Comparison of ENCODE assay signal across 1 cellular context in genomic region chr3:49856181-49857005, GRCh38.
TF ChIP-seq lines count a peak whose summit lies in the region.

A gene with protein sequence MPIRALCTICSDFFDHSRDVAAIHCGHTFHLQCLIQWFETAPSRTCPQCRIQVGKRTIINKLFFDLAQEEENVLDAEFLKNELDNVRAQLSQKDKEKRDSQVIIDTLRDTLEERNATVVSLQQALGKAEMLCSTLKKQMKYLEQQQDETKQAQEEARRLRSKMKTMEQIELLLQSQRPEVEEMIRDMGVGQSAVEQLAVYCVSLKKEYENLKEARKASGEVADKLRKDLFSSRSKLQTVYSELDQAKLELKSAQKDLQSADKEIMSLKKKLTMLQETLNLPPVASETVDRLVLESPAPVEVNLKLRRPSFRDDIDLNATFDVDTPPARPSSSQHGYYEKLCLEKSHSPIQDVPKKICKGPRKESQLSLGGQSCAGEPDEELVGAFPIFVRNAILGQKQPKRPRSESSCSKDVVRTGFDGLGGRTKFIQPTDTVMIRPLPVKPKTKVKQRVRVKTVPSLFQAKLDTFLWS (minus strand): TSS chr3:49856564. CDS start chr3:49856453, 111 bp downstream.

TF ChIP-seq in HepG2, 621 proteins besides CTCF, POLR2A, EP300 and RAD21 (continued from another document and continues in another):
- TF ChIP-seq, protein P1, sequence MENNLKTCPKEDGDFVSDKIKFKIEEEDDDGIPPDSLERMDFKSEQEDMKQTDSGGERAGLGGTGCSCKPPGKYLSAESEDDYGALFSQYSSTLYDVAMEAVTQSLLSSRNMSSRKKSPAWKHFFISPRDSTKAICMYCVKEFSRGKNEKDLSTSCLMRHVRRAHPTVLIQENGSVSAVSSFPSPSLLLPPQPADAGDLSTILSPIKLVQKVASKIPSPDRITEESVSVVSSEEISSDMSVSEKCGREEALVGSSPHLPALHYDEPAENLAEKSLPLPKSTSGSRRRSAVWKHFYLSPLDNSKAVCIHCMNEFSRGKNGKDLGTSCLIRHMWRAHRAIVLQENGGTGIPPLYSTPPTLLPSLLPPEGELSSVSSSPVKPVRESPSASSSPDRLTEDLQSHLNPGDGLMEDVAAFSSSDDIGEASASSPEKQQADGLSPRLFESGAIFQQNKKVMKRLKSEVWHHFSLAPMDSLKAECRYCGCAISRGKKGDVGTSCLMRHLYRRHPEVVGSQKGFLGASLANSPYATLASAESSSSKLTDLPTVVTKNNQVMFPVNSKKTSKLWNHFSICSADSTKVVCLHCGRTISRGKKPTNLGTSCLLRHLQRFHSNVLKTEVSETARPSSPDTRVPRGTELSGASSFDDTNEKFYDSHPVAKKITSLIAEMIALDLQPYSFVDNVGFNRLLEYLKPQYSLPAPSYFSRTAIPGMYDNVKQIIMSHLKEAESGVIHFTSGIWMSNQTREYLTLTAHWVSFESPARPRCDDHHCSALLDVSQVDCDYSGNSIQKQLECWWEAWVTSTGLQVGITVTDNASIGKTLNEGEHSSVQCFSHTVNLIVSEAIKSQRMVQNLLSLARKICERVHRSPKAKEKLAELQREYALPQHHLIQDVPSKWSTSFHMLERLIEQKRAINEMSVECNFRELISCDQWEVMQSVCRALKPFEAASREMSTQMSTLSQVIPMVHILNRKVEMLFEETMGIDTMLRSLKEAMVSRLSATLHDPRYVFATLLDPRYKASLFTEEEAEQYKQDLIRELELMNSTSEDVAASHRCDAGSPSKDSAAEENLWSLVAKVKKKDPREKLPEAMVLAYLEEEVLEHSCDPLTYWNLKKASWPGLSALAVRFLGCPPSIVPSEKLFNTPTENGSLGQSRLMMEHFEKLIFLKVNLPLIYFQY (CRISPR knock-in tag; IDR thresholded peaks at IDR 0.05; ENCODE audit: borderline replicate concordance) = no peak
- no peak for TF ChIP-seq SNAI1 (CRISPR knock-in tag; IDR thresholded peaks at IDR 0.05; ENCODE audit: borderline replicate concordance)
- TF ChIP-seq MLXIP (CRISPR knock-in tag; IDR thresholded peaks at IDR 0.05; ENCODE audit: borderline replicate concordance) = no peak
- TF ChIP-seq ETV5 (CRISPR knock-in tag; IDR thresholded peaks at IDR 0.05; ENCODE audit: borderline replicate concordance) = peak; percentile 8; the same call in 1 of the 2 replicates
- TF ChIP-seq, protein P2, sequence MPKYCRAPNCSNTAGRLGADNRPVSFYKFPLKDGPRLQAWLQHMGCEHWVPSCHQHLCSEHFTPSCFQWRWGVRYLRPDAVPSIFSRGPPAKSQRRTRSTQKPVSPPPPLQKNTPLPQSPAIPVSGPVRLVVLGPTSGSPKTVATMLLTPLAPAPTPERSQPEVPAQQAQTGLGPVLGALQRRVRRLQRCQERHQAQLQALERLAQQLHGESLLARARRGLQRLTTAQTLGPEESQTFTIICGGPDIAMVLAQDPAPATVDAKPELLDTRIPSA (CRISPR knock-in tag; IDR thresholded peaks at IDR 0.05; ENCODE audit: borderline replicate concordance) = no peak
- no peak for TF ChIP-seq TEF (CRISPR knock-in tag; IDR thresholded peaks at IDR 0.05)
- TF ChIP-seq PHB2 (IDR thresholded peaks at IDR 0.05; ENCODE audit: partially characterized antibody) = no peak
- TF ChIP-seq SALL1 (CRISPR knock-in tag; IDR thresholded peaks at IDR 0.05) = peak; percentile 79
- no peak; the same call in 1 of the 2 replicates for TF ChIP-seq PPARG (CRISPR knock-in tag; conservative IDR thresholded peaks at IDR 0.05)
- TF ChIP-seq HIVEP1 (CRISPR knock-in tag; IDR thresholded peaks at IDR 0.05) = 0 out of 2 replicates have a peak, but pooled peaks have one; percentile 34
- TF ChIP-seq HNF1B (CRISPR knock-in tag; IDR thresholded peaks at IDR 0.05) = peak; percentile 90
- no peak for TF ChIP-seq ZNF780A (CRISPR knock-in tag; IDR thresholded peaks at IDR 0.05)
- TF ChIP-seq TAF1 (CRISPR knock-in tag; IDR thresholded peaks at IDR 0.05) = peak; percentile 77
- no peak for TF ChIP-seq ZNF30 (CRISPR knock-in tag; IDR thresholded peaks at IDR 0.05)
- no peak for TF ChIP-seq HOXA9 (CRISPR knock-in tag; IDR thresholded peaks at IDR 0.05; ENCODE audit: borderline replicate concordance)
- TF ChIP-seq, protein P3, sequence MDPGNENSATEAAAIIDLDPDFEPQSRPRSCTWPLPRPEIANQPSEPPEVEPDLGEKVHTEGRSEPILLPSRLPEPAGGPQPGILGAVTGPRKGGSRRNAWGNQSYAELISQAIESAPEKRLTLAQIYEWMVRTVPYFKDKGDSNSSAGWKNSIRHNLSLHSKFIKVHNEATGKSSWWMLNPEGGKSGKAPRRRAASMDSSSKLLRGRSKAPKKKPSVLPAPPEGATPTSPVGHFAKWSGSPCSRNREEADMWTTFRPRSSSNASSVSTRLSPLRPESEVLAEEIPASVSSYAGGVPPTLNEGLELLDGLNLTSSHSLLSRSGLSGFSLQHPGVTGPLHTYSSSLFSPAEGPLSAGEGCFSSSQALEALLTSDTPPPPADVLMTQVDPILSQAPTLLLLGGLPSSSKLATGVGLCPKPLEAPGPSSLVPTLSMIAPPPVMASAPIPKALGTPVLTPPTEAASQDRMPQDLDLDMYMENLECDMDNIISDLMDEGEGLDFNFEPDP (CRISPR knock-in tag; conservative IDR thresholded peaks at IDR 0.05) = no peak
- TF ChIP-seq CBX1 (IDR thresholded peaks at IDR 0.05; ENCODE audit: low read depth) = no peak
- no peak for TF ChIP-seq RFX1 (IDR thresholded peaks at IDR 0.05)
- TF ChIP-seq, protein P4, sequence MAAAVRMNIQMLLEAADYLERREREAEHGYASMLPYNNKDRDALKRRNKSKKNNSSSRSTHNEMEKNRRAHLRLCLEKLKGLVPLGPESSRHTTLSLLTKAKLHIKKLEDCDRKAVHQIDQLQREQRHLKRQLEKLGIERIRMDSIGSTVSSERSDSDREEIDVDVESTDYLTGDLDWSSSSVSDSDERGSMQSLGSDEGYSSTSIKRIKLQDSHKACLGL (CRISPR knock-in tag; IDR thresholded peaks at IDR 0.05) = peak; percentile 71; the same call in 1 of the 2 replicates
- TF ChIP-seq RXRA (CRISPR knock-in tag; IDR thresholded peaks at IDR 0.05) = 0 out of 2 replicates have a peak, but pooled peaks have one; percentile 51
- TF ChIP-seq, protein P5, sequence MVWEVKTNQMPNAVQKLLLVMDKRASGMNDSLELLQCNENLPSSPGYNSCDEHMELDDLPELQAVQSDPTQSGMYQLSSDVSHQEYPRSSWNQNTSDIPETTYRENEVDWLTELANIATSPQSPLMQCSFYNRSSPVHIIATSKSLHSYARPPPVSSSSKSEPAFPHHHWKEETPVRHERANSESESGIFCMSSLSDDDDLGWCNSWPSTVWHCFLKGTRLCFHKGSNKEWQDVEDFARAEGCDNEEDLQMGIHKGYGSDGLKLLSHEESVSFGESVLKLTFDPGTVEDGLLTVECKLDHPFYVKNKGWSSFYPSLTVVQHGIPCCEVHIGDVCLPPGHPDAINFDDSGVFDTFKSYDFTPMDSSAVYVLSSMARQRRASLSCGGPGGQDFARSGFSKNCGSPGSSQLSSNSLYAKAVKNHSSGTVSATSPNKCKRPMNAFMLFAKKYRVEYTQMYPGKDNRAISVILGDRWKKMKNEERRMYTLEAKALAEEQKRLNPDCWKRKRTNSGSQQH (CRISPR knock-in tag; IDR thresholded peaks at IDR 0.05; ENCODE audit: low read depth) = no peak
- TF ChIP-seq ELF3 (CRISPR knock-in tag; IDR thresholded peaks at IDR 0.05) = peak; percentile 66
- TF ChIP-seq ZKSCAN1 (IDR thresholded peaks at IDR 0.05; ENCODE audit: low read length) = no peak
- TF ChIP-seq, protein P6, sequence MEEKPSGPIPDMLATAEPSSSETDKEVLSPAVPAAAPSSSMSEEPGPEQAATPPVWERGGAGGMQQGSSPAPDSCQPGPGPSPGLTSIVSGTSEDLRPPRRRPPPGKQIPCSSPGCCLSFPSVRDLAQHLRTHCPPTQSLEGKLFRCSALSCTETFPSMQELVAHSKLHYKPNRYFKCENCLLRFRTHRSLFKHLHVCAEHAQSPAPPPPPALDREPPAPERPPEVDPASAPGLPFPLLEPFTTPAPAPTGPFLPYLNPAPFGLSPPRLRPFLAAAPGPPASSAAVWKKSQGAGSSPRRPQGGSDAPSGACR (CRISPR knock-in tag; IDR thresholded peaks at IDR 0.05) = no peak
- no peak for TF ChIP-seq ISL2 (CRISPR knock-in tag; IDR thresholded peaks at IDR 0.05)
- TF ChIP-seq GPBP1L1 (CRISPR knock-in tag; IDR thresholded peaks at IDR 0.05) = no peak
- 0 out of 2 replicates have a peak, but pooled peaks have one; percentile 19 for TF ChIP-seq CAMTA2 (CRISPR knock-in tag; IDR thresholded peaks at IDR 0.05; ENCODE audit: borderline replicate concordance)
- no peak for TF ChIP-seq ATAD3A (CRISPR knock-in tag; IDR thresholded peaks at IDR 0.05)
- TF ChIP-seq, protein P7, sequence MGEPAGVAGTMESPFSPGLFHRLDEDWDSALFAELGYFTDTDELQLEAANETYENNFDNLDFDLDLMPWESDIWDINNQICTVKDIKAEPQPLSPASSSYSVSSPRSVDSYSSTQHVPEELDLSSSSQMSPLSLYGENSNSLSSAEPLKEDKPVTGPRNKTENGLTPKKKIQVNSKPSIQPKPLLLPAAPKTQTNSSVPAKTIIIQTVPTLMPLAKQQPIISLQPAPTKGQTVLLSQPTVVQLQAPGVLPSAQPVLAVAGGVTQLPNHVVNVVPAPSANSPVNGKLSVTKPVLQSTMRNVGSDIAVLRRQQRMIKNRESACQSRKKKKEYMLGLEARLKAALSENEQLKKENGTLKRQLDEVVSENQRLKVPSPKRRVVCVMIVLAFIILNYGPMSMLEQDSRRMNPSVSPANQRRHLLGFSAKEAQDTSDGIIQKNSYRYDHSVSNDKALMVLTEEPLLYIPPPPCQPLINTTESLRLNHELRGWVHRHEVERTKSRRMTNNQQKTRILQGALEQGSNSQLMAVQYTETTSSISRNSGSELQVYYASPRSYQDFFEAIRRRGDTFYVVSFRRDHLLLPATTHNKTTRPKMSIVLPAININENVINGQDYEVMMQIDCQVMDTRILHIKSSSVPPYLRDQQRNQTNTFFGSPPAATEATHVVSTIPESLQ (CRISPR knock-in tag; conservative IDR thresholded peaks at IDR 0.05) = no peak
- no peak for TF ChIP-seq ZNF678 (CRISPR knock-in tag; IDR thresholded peaks at IDR 0.05)
